Comparison of ENCODE assay signal across 11 cellular contexts in genomic region chr5:150286820-150287219, GRCh38. TPM values are rescaled to one million over a fixed set of nuclear protein-coding genes. Genes with fewer than 3 reads are reported as not detected.
DNase-seq lines count a peak whose midpoint lies in the region; ATAC-seq, FAIRE-seq and TF ChIP-seq lines count a peak whose summit lies in the region.
"Had no signal": no experiment of that assay in that cellular context is flagged by ENCODE, and none has a peak within 500 bp of the region (broad histone marks: within the 10 kb centered on the region; RNA-seq: fewer than 3 reads in every experiment).

No MANE protein-coding gene starts in this region.

- CTCF ChIA-PET in WTC11 (lab: Charles Lee), result interaction anchor here (0.5 to 0.7 kb wide), 3 partner anchors 68 to 941 kb away, joined by 3 read pairs; partner anchors contain the start of genes CDX1 and GRPEL2

- dilution Hi-C loops in keratinocyte (cut with MboI; ENCODE audit: extremely low pct_ligation_motif_present, low sequenced_read_pairs), result no loop called here

- TF ChIP-seq EP300 in stomach (IDR thresholded peaks at IDR 0.05), result no peak

- FAIRE-seq in keratinocyte (lab: Jason Lieb, UNC), result no peak

- H3K9ac ChIP-seq in keratinocyte (ENCODE audit: control insufficient read depth, extremely low read depth, insufficient read depth, low read length), result no peak overlapping the region

- H3K4me3 ChIP-seq in BE2C (ENCODE audit: low read depth, low read length) (no peak overlapping the region), H7 (ENCODE audit: insufficient read depth, low read depth, low read length) (no peak overlapping the region), keratinocyte (ENCODE audit: control insufficient read depth in 2 of 3, extremely low read depth in 1 of 3, insufficient read depth in 2 of 3, low read depth in 1 of 3, low read length in 3 of 3) (no peak overlapping the region), stomach (no peak overlapping the region)

- H3K27ac Mint-ChIP-seq in WTC11, result no peak overlapping the region
- H3K27ac Mint-ChIP-seq: activated CD4-positive, alpha-beta T cell treated with anti-CD3 and anti-CD28 coated beads, Interleukin-2, amount 10 ng/mL, durations not matched to agents 7 days and 5 days had no signal

- H3K4me1 ChIP-seq in BE2C, result peaks cover 15% of the 10 kb centered on the region
- no peaks in the 10 kb centered on the region for H3K4me1 ChIP-seq in keratinocyte (ENCODE audit: control insufficient read depth, extremely low read depth, insufficient read depth, low read length)
- no peaks in the 10 kb centered on the region for H3K4me1 ChIP-seq in stomach

- POLR2A ChIA-PET in WTC11 (lab: Charles Lee), result no interaction called here

- no peaks in the 10 kb centered on the region for H4K20me1 ChIP-seq in keratinocyte (ENCODE audit: control insufficient read depth, extremely low read depth, insufficient read depth, low read length)

- TF ChIP-seq POLR2A in stomach (IDR thresholded peaks at IDR 0.05), result no peak

- no peaks in the 10 kb centered on the region; the same call in 1 of the 2 replicates for H3K27me3 Mint-ChIP-seq in WTC11 (ENCODE audit: low read depth)
- H3K27me3 Mint-ChIP-seq: activated CD4-positive, alpha-beta T cell treated with anti-CD3 and anti-CD28 coated beads, Interleukin-2, amount 10 ng/mL, durations not matched to agents 7 days and 5 days had no signal

- H2AFZ ChIP-seq in keratinocyte (ENCODE audit: control insufficient read depth, low read length), result no peak overlapping the region

- peak; percentile 96 for ATAC-seq in WTC11
- no peak for ATAC-seq in HG03432 (IDR thresholded peaks at IDR 0.05; ENCODE audit: unreplicated experiment)

- H3K36me3 ChIP-seq in BE2C (no peaks in the 10 kb centered on the region), H7 (replicated peaks; ENCODE audit: control insufficient read depth, insufficient read depth, low read length) (no peaks in the 10 kb centered on the region), keratinocyte (ENCODE audit: control insufficient read depth in 2 of 2, extremely low read depth in 1 of 2, insufficient read depth in 2 of 2, low read length in 2 of 2) (no peaks in the 10 kb centered on the region), stomach (no peaks in the 10 kb centered on the region)

- no peaks in the 10 kb centered on the region for H3K9me1 ChIP-seq in keratinocyte (ENCODE audit: control insufficient read depth, extremely low read depth, insufficient read depth, low read length)

- H3K27ac ChIP-seq in keratinocyte (ENCODE audit: control insufficient read depth, insufficient read depth, low read length), result no peak overlapping the region
- no peak overlapping the region for H3K27ac ChIP-seq in stomach

- H3K4me1 Mint-ChIP-seq in WTC11, result peaks cover 6% of the 10 kb centered on the region
- H3K4me1 Mint-ChIP-seq: activated CD4-positive, alpha-beta T cell treated with anti-CD3 and anti-CD28 coated beads, Interleukin-2, amount 10 ng/mL, durations not matched to agents 7 days and 5 days had no signal

- no peaks in the 10 kb centered on the region for H3K27me3 ChIP-seq in BE2C
- H3K27me3 ChIP-seq in H7 (ENCODE audit: control insufficient read depth, insufficient read depth, low read length), result no peaks in the 10 kb centered on the region
- peaks cover 10% of the 10 kb centered on the region for H3K27me3 ChIP-seq in keratinocyte (ENCODE audit: control insufficient read depth, extremely low read depth, insufficient read depth, low read length)
- peaks cover 0 to 21% (median 5%) of the 10 kb centered on the region in 3 donors for H3K27me3 ChIP-seq in stomach

- no peaks in the 10 kb centered on the region for H3K9me3 Mint-ChIP-seq in WTC11
- H3K9me3 Mint-ChIP-seq: activated CD4-positive, alpha-beta T cell treated with anti-CD3 and anti-CD28 coated beads, Interleukin-2, amount 10 ng/mL, durations not matched to agents 7 days and 5 days had no signal

- DNase-seq in BE2C, result peak; percentile 77
- DNase-seq in H7, result peak; percentile 91
- DNase-seq in WTC11 (ENCODE audit: low spot score), result peak; percentile 65
- no peak for DNase-seq in keratinocyte (ENCODE audit: low read depth, low spot score)
- no peak for DNase-seq in AG08395 (ENCODE audit: low spot score)
- no peak for DNase-seq in stomach
- DNase-seq in NCI-H2171 treated with DMSO at 0.1 percent for 48 hours (lab: John Stamatoyannopoulos, UW), result no peak
- DNase-seq: activated CD4-positive, alpha-beta T cell treated with anti-CD3 and anti-CD28 coated beads, Interleukin-2, amount 10 ng/mL, durations not matched to agents 7 days and 5 days; foreskin melanocyte; stimulated activated CD4-positive, alpha-beta T cell treated with anti-CD3 and anti-CD28 coated beads, Interleukin-4, amount 100 ng/mL, for 24 hours had no signal

- intact Hi-C loops in stomach (cut with DNase I; ENCODE audit: low total_unique reads), result no loop called here

- H3K4me2 ChIP-seq in keratinocyte (ENCODE audit: control insufficient read depth, extremely low read depth, insufficient read depth, low read depth, low read length), result no peak overlapping the region

- H3K4me3 Mint-ChIP-seq in WTC11, result no peak overlapping the region
- H3K4me3 Mint-ChIP-seq: activated CD4-positive, alpha-beta T cell treated with anti-CD3 and anti-CD28 coated beads, Interleukin-2, amount 10 ng/mL, durations not matched to agents 7 days and 5 days had no signal

- H3K79me2 ChIP-seq in keratinocyte (ENCODE audit: control insufficient read depth, insufficient read depth, low read length), result no peaks in the 10 kb centered on the region

- WGBS in stomach, 5 donors, result 53 to 77% (median 73%) methylated on average over 3 to 5 of the region's 5 CpGs

- no peaks in the 10 kb centered on the region for H3K9me3 ChIP-seq in BE2C
- no peaks in the 10 kb centered on the region for H3K9me3 ChIP-seq in keratinocyte (ENCODE audit: control insufficient read depth, low read depth, low read length)
- no peaks in the 10 kb centered on the region for H3K9me3 ChIP-seq in stomach

- no peaks in the 10 kb centered on the region for H3K36me3 Mint-ChIP-seq in WTC11

- peak; percentile 82 for TF ChIP-seq CTCF in BE2C (IDR thresholded peaks at IDR 0.05; ENCODE audit: low read depth, low read length)
- peak; percentile 35; the same call in 1 of the 2 replicates for TF ChIP-seq CTCF in WTC11 (IDR thresholded peaks at IDR 0.05)
- TF ChIP-seq CTCF in keratinocyte (optimal IDR thresholded peaks at IDR 0.05 in 1 of 3, IDR thresholded peaks at IDR 0.05 in 1 of 3, conservative IDR thresholded peaks at IDR 0.05 in 1 of 3; ENCODE audit: extremely low read depth in 1 of 3, insufficient read depth in 2 of 3, low read length in 3 of 3), result peak in 2 of 3 experiments; percentile 10 to 39
- TF ChIP-seq CTCF in stomach (IDR thresholded peaks at IDR 0.05), result peak in 3 of 7 experiments; percentile 8 to 17 (median 17)

TF ChIP-seq in WTC11, 78 proteins besides CTCF, POLR2A, EP300 and RAD21 (continues in another document):
- TF ChIP-seq ZNF512 (CRISPR knock-in tag; IDR thresholded peaks at IDR 0.05; ENCODE audit: borderline replicate concordance), result no peak
- no peak for TF ChIP-seq SOX15 (CRISPR knock-in tag; IDR thresholded peaks at IDR 0.05)
- TF ChIP-seq ETV6 (CRISPR knock-in tag; IDR thresholded peaks at IDR 0.05), result no peak
- TF ChIP-seq MYBL2 (CRISPR knock-in tag; IDR thresholded peaks at IDR 0.05), result no peak

RNA-seq across cellular contexts. Expression of gene CAMK2A, which starts 2.8 kb away (rescaled TPM):
- 6.2 TPM for polyA plus RNA-seq in BE2C (2012; ENCODE audit: insufficient read depth, insufficient read length, low read depth)
- 0.07 TPM in 1 of 2 replicates, not detected in the other for total RNA-seq in H7 (2014; rRNA removed; shearing (Covaris generic))
- total RNA-seq in WTC11 (2021), result 0.13 to 0.16 TPM (median 0.14 TPM) in 3 replicates
- polyA plus RNA-seq in keratinocyte, result 0.03 to 0.05 TPM in 2 of 3 replicates, not detected in the other
- polyA plus RNA-seq in keratinocyte (2011; ENCODE audit: low read depth), result not detected
- not detected in 2 replicates for polyA plus RNA-seq in keratinocyte (2011; cell fraction: cytosol; rRNA removed)
- polyA plus RNA-seq in keratinocyte (2011; cell fraction: nucleus; rRNA removed), result 0.08 TPM in 1 of 2 replicates, not detected in the other
- polyA plus RNA-seq in keratinocyte (2012; ENCODE audit: low replicate concordance), result 0.16 TPM in 1 of 2 replicates, not detected in the other
- polyA minus RNA-seq in keratinocyte, result 0.13 TPM in 1 of 3 replicates, not detected in the others
- polyA minus RNA-seq in keratinocyte (2011; cell fraction: cytosol; rRNA and poly(A)+ RNA removed), result not detected
- polyA minus RNA-seq in keratinocyte (2011; cell fraction: nucleus; rRNA and poly(A)+ RNA removed), result not detected in 2 replicates
- 10 to 100 TPM in 1 of 5 donors, 1 to 10 TPM in 2, not detected in 2; 1.1 to 18.3 (median 6.4) TPM for total RNA-seq in stomach
- polyA plus RNA-seq in stomach, result under 1 TPM; 0.06 to 0.15 (median 0.13) TPM
- total RNA-seq: activated CD4-positive, alpha-beta T cell treated with anti-CD3 and anti-CD28 coated beads, Interleukin-2, amount 10 ng/mL, durations not matched to agents 7 days and 5 days had no signal

RNA-seq across cellular contexts. Expression of gene ARSI, which starts 15.9 kb away (rescaled TPM):
- polyA plus RNA-seq in BE2C (2012; ENCODE audit: insufficient read depth, insufficient read length, low read depth), result not detected
- 3.2 and 3.6 TPM in 2 replicates for total RNA-seq in H7 (2014; rRNA removed; shearing (Covaris generic))
- total RNA-seq in WTC11 (2021) (5.9 to 6.9 TPM (median 6.6 TPM) in 3 replicates), stomach (1 to 10 TPM in 3 of 5 donors, not detected in 2; 1.7 to 7.0 (median 2.3) TPM)
- polyA plus RNA-seq in keratinocyte (1.7 to 3.8 TPM (median 2.4 TPM) in 3 replicates), stomach (under 1 TPM in 2 of 3 donors, not detected in 1; 0.35 to 0.81 TPM)
- polyA plus RNA-seq in keratinocyte (2011; ENCODE audit: low read depth), result 0.82 TPM
- polyA plus RNA-seq in keratinocyte (2011; cell fraction: cytosol; rRNA removed), result 0.75 and 1.5 TPM in 2 replicates
- polyA plus RNA-seq in keratinocyte (2011; cell fraction: nucleus; rRNA removed), result 2.6 and 3.3 TPM in 2 replicates
- 3.2 and 4.5 TPM in 2 replicates for polyA plus RNA-seq in keratinocyte (2012; ENCODE audit: low replicate concordance)
- 2.5 to 7.3 TPM (median 5.1 TPM) in 3 replicates for polyA minus RNA-seq in keratinocyte
- 4.4 TPM for polyA minus RNA-seq in keratinocyte (2011; cell fraction: cytosol; rRNA and poly(A)+ RNA removed)
- 3.5 and 4.7 TPM in 2 replicates for polyA minus RNA-seq in keratinocyte (2011; cell fraction: nucleus; rRNA and poly(A)+ RNA removed)
- total RNA-seq: activated CD4-positive, alpha-beta T cell treated with anti-CD3 and anti-CD28 coated beads, Interleukin-2, amount 10 ng/mL, durations not matched to agents 7 days and 5 days had no signal

Comparison
In these comparisons a context has a peak if more than half of its experiments do, and no peak if none do; other contexts are left out.
1. DNase-seq: peak in BE2C (single experiment), H7 (single experiment) and WTC11 (single experiment); none in keratinocyte (single experiment), AG08395 (single experiment), stomach (single experiment) and NCI-H2171 treated with DMSO at 0.1 percent for 48 hours (single experiment).